21 cellular contexts compared by ENCODE assay signal in genomic region chr3:195172896-195173295, GRCh38.
DNase-seq lines count a peak whose midpoint lies in the region; ATAC-seq, FAIRE-seq and TF ChIP-seq lines count a peak whose summit lies in the region.
"Had no signal": no experiment of that assay in that cellular context is flagged by ENCODE, and none has a peak within 500 bp of the region (broad histone marks: within the 10 kb centered on the region; RNA-seq: fewer than 3 reads in every experiment).

No MANE protein-coding gene starts in this region.

- DNase-seq in GM23338 (ENCODE audit: low spot score) (no peak), endothelial cell of umbilical vein (ENCODE audit: low read depth, low spot score) (no peak), ureter (ENCODE audit: low spot score) (peak; percentile 32), NCI-H2107 (lab: John Stamatoyannopoulos, UW) (no peak)
- DNase-seq in activated T-helper 2 cell treated with anti-CD3 and anti-CD28 coated beads, Interferon-gamma antibody, Interleukin-2, Interleukin-4, amounts not matched to agents 10 μg/mL and 5 μg/mL and 100 μg/mL, durations not matched to agents 14 hours and 24 hours and 36 hours (ENCODE audit: low spot score) = no peak
- DNase-seq in stimulated activated naive CD4-positive, alpha-beta T cell treated with Interleukin-2 at 50 U/mL for 16 hours (lab: John Stamatoyannopoulos, UW) = no peak
- DNase-seq: ACHN, DMS79, NCI-H1436, NCI-H1930, NCI-H2171, NCI-H446 treated with DMSO at 0.1 percent for 48 hours, NCI-H69, Peyer's patch had no signal

- peaks cover 18% of the 10 kb centered on the region for H3K36me3 Mint-ChIP-seq in GM23338 (ENCODE audit: low read depth)
- H3K36me3 Mint-ChIP-seq in activated T-helper 2 cell treated with anti-CD3 and anti-CD28 coated beads, Interferon-gamma antibody, Interleukin-2, Interleukin-4, amounts not matched to agents 10 μg/mL and 5 μg/mL and 100 μg/mL, durations not matched to agents 14 hours and 24 hours and 36 hours (ENCODE audit: low read depth) = no peaks in the 10 kb centered on the region

- no peaks in the 10 kb centered on the region for H3K9me2 ChIP-seq in GM23338 (ENCODE audit: insufficient read depth)

- H3K9ac ChIP-seq in OCI-LY3 (ENCODE audit: low read length) (peak overlapping the region; percentile 43; the same call in 1 of the 2 replicates), endothelial cell of umbilical vein (replicated peaks; ENCODE audit: extremely low read depth, insufficient read depth, low read length) (no peak overlapping the region)
- H3K9ac ChIP-seq: GM23248, KMS-11 had no signal

- POLR2A ChIA-PET in endothelial cell of umbilical vein (lab: Charles Lee) = no interaction called here

- CTCF ChIA-PET in endothelial cell of umbilical vein (lab: Charles Lee) = interaction anchor here (0.7 to 2.3 kb wide), 10 partner anchors 9 to 490 kb away, joined by 3 to 9 read pairs (median 4); no protein-coding TSS in a partner anchor

- H3K79me2 ChIP-seq in GM23338 (replicated peaks; ENCODE audit: insufficient read depth) (peaks cover 7% of the 10 kb centered on the region), OCI-LY3 (ENCODE audit: low read length) (no peaks in the 10 kb centered on the region), endothelial cell of umbilical vein (ENCODE audit: control insufficient read depth, insufficient read depth, low read length) (no peaks in the 10 kb centered on the region)

- intact Hi-C loops in endothelial cell of umbilical vein (cut with micrococcal nuclease) = loop anchor here (1.0 kb wide), 1 partner anchor 9 kb away; no protein-coding TSS in a partner anchor
- intact Hi-C loops in activated T-helper 2 cell treated with anti-CD3 and anti-CD28 coated beads, Interferon-gamma antibody, Interleukin-2, Interleukin-4, amounts not matched to agents 10 μg/mL and 5 μg/mL and 100 μg/mL, durations not matched to agents 14 hours and 24 hours and 36 hours (cut with micrococcal nuclease) = no loop called here

- dilution Hi-C loops in endothelial cell of umbilical vein (cut with MboI; ENCODE audit: extremely low pct_ligation_motif_present, low sequenced_read_pairs) = no loop called here

- no peak overlapping the region for H3K4me3 Mint-ChIP-seq in GM23338
- no peak overlapping the region for H3K4me3 Mint-ChIP-seq in activated T-helper 2 cell treated with anti-CD3 and anti-CD28 coated beads, Interferon-gamma antibody, Interleukin-2, Interleukin-4, amounts not matched to agents 10 μg/mL and 5 μg/mL and 100 μg/mL, durations not matched to agents 14 hours and 24 hours and 36 hours (ENCODE audit: low read depth)

- H3K9me1 ChIP-seq in endothelial cell of umbilical vein (replicated peaks; ENCODE audit: control insufficient read depth, extremely low read depth, insufficient read depth, low read length) = no peaks in the 10 kb centered on the region

- no peaks in the 10 kb centered on the region for H3K9me3 Mint-ChIP-seq in GM23338
- H3K9me3 Mint-ChIP-seq in activated T-helper 2 cell treated with anti-CD3 and anti-CD28 coated beads, Interferon-gamma antibody, Interleukin-2, Interleukin-4, amounts not matched to agents 10 μg/mL and 5 μg/mL and 100 μg/mL, durations not matched to agents 14 hours and 24 hours and 36 hours = no peaks in the 10 kb centered on the region

- ATAC-seq in GM23338 = no peak; the same call in 2 of the 3 replicates
- ATAC-seq: HepG2 had no signal

- H3K4me2 ChIP-seq in GM23338 (no peak overlapping the region), OCI-LY3 (ENCODE audit: low read length) (peak overlapping the region; percentile 78), endothelial cell of umbilical vein (ENCODE audit: insufficient read depth, low read length) (no peak overlapping the region)
- H3K4me2 ChIP-seq: KMS-11 had no signal

- H3K27ac ChIP-seq in GM23338 (ENCODE audit: low read depth) = 0 out of 2 replicates have a peak overlapping the region, but pooled peaks have one; percentile 4
- no peak overlapping the region for H3K27ac ChIP-seq in OCI-LY3 (ENCODE audit: low read length)
- no peak overlapping the region for H3K27ac ChIP-seq in endothelial cell of umbilical vein (ENCODE audit: insufficient read depth, low read depth, low read length)
- H3K27ac ChIP-seq: GM23248, KMS-11, Peyer's patch, SK-N-MC had no signal

- H3K27me3 Mint-ChIP-seq in GM23338 (ENCODE audit: insufficient read depth, low read depth, poor library complexity) = peaks cover 3% of the 10 kb centered on the region
- no peaks in the 10 kb centered on the region for H3K27me3 Mint-ChIP-seq in activated T-helper 2 cell treated with anti-CD3 and anti-CD28 coated beads, Interferon-gamma antibody, Interleukin-2, Interleukin-4, amounts not matched to agents 10 μg/mL and 5 μg/mL and 100 μg/mL, durations not matched to agents 14 hours and 24 hours and 36 hours (ENCODE audit: low read depth)

- H3K4me1 ChIP-seq in GM23338 (ENCODE audit: insufficient read depth) (peaks cover 12% of the 10 kb centered on the region; the same call in 1 of the 2 replicates), OCI-LY3 (ENCODE audit: low read length) (peaks cover 16% of the 10 kb centered on the region), endothelial cell of umbilical vein (ENCODE audit: control insufficient read depth, extremely low read depth, insufficient read depth, low read length) (peaks cover 31% of the 10 kb centered on the region)
- H3K4me1 ChIP-seq: Peyer's patch had no signal

- no peak for TF ChIP-seq POLR2A in endothelial cell of umbilical vein (IDR thresholded peaks at IDR 0.05; ENCODE audit: low read depth, low read length)

- no peaks in the 10 kb centered on the region for H3K27me3 ChIP-seq in GM23338 (ENCODE audit: insufficient read depth)
- no peaks in the 10 kb centered on the region for H3K27me3 ChIP-seq in OCI-LY3 (ENCODE audit: low read depth, low read length)
- H3K27me3 ChIP-seq in endothelial cell of umbilical vein (ENCODE audit: control insufficient read depth in 2 of 2, insufficient read depth in 2 of 2, low read length in 2 of 2) = no peaks in the 10 kb centered on the region
- H3K27me3 ChIP-seq: Peyer's patch had no signal

- no peak overlapping the region for H3K4me3 ChIP-seq in GM23338
- peak overlapping the region; percentile 65 for H3K4me3 ChIP-seq in OCI-LY3 (ENCODE audit: low read length)
- no peak overlapping the region for H3K4me3 ChIP-seq in endothelial cell of umbilical vein (replicated peaks in 1 of 3; ENCODE audit: insufficient read depth in 1 of 3, low read depth in 1 of 3, low read length in 3 of 3)
- H3K4me3 ChIP-seq: GM23248, Peyer's patch, SK-N-MC had no signal

- no peaks in the 10 kb centered on the region for H3F3A ChIP-seq in GM23338 (replicated peaks; ENCODE audit: low read depth)

- no peak for TF ChIP-seq CTCF in GM23338 (conservative IDR thresholded peaks at IDR 0.05; ENCODE audit: low read depth in 2 of 2)
- TF ChIP-seq CTCF in OCI-LY3 (IDR thresholded peaks at IDR 0.05; ENCODE audit: low read depth, low read length) = no peak
- no peak for TF ChIP-seq CTCF in endothelial cell of umbilical vein (IDR thresholded peaks at IDR 0.05; ENCODE audit: extremely low read depth in 1 of 2, insufficient read depth in 1 of 2, low read depth in 1 of 2, low read length in 2 of 2)

- H2AFZ ChIP-seq in GM23338 (no peak overlapping the region), OCI-LY3 (ENCODE audit: low read depth, low read length) (peak overlapping the region; percentile 23; the same call in 1 of the 2 replicates), endothelial cell of umbilical vein (ENCODE audit: low read depth, low read length) (no peak overlapping the region)

- peak overlapping the region; percentile 8; the same call in 1 of the 2 replicates for H3K27ac Mint-ChIP-seq in GM23338
- no peak overlapping the region for H3K27ac Mint-ChIP-seq in activated T-helper 2 cell treated with anti-CD3 and anti-CD28 coated beads, Interferon-gamma antibody, Interleukin-2, Interleukin-4, amounts not matched to agents 10 μg/mL and 5 μg/mL and 100 μg/mL, durations not matched to agents 14 hours and 24 hours and 36 hours

- no peaks in the 10 kb centered on the region for H3K36me3 ChIP-seq in GM23338 (ENCODE audit: insufficient read depth)
- H3K36me3 ChIP-seq in OCI-LY3 (replicated peaks; ENCODE audit: low read depth, low read length) = no peaks in the 10 kb centered on the region
- H3K36me3 ChIP-seq in endothelial cell of umbilical vein (ENCODE audit: control insufficient read depth in 2 of 2, extremely low read depth in 1 of 2, insufficient read depth in 2 of 2, low read length in 2 of 2) = peaks cover 0 to 4% of the 10 kb centered on the region in 2 experiments
- H3K36me3 ChIP-seq: Peyer's patch had no signal

- no peaks in the 10 kb centered on the region for H3K9me3 ChIP-seq in OCI-LY3 (ENCODE audit: insufficient read depth, low read length)
- no peaks in the 10 kb centered on the region for H3K9me3 ChIP-seq in endothelial cell of umbilical vein (replicated peaks; ENCODE audit: control insufficient read depth, insufficient read depth, low read length)
- H3K9me3 ChIP-seq: Peyer's patch had no signal

- H4K20me1 ChIP-seq in GM23338 (replicated peaks; ENCODE audit: insufficient read depth) = no peaks in the 10 kb centered on the region
- no peaks in the 10 kb centered on the region for H4K20me1 ChIP-seq in OCI-LY3 (ENCODE audit: insufficient read depth, low read length)
- H4K20me1 ChIP-seq in endothelial cell of umbilical vein (replicated peaks; ENCODE audit: control insufficient read depth, extremely low read depth, insufficient read depth, low read length) = no peaks in the 10 kb centered on the region

- no TSS peak for BruUV-seq in endothelial cell of umbilical vein (replicated peaks; lab: Mats Ljungman, UMichigan)

- peaks cover 22% of the 10 kb centered on the region for H3K4me1 Mint-ChIP-seq in GM23338
- H3K4me1 Mint-ChIP-seq in activated T-helper 2 cell treated with anti-CD3 and anti-CD28 coated beads, Interferon-gamma antibody, Interleukin-2, Interleukin-4, amounts not matched to agents 10 μg/mL and 5 μg/mL and 100 μg/mL, durations not matched to agents 14 hours and 24 hours and 36 hours (ENCODE audit: low read depth) = no peaks in the 10 kb centered on the region

- FAIRE-seq in endothelial cell of umbilical vein (lab: Jason Lieb, UNC) = peak; percentile 24
- FAIRE-seq: GM12892, GM18507, HepG2 had no signal

TF ChIP-seq in GM23338, 12 proteins besides CTCF, POLR2A, EP300 and RAD21 (continues in another document):
- no peak for TF ChIP-seq EZH2 (IDR thresholded peaks at IDR 0.05; ENCODE audit: low read depth, unreplicated experiment)

TF ChIP-seq in endothelial cell of umbilical vein, 7 proteins besides CTCF, POLR2A, EP300 and RAD21:
- TF ChIP-seq POLR2AphosphoS5 (IDR thresholded peaks at IDR 0.05; ENCODE audit: insufficient read depth, low read depth, low read length) (no peak), FOS (IDR thresholded peaks at IDR 0.05; ENCODE audit: borderline replicate concordance, insufficient read depth, low read length) (no peak), MYC (IDR thresholded peaks at IDR 0.05; ENCODE audit: low read depth, low read length) (no peak), GATA2 (IDR thresholded peaks at IDR 0.05; ENCODE audit: insufficient read depth, insufficient read length, low read depth, low read length) (no peak), JUN (IDR thresholded peaks at IDR 0.05; ENCODE audit: borderline replicate concordance, insufficient read depth, insufficient read length, low read depth) (no peak), EZH2 (IDR thresholded peaks at IDR 0.05; ENCODE audit: borderline replicate concordance, low read depth, low read length, severe bottlenecking) (no peak)
